1 cellular context compared by ENCODE assay signal in genomic region chr16:88855176-88855575, GRCh38.
TF ChIP-seq lines count a peak whose summit lies in the region.

No MANE protein-coding gene starts in this region.

TF ChIP-seq in endothelial cell of umbilical vein, 7 proteins besides CTCF, POLR2A, EP300 and RAD21:
- TF ChIP-seq POLR2AphosphoS5 (IDR thresholded peaks at IDR 0.05; ENCODE audit: insufficient read depth, low read depth, low read length) (no peak), JUN (IDR thresholded peaks at IDR 0.05; ENCODE audit: borderline replicate concordance, insufficient read depth, insufficient read length, low read depth) (no peak), MYC (IDR thresholded peaks at IDR 0.05; ENCODE audit: low read depth, low read length) (no peak), GATA2 (IDR thresholded peaks at IDR 0.05; ENCODE audit: insufficient read depth, insufficient read length, low read depth, low read length) (no peak), MAX (IDR thresholded peaks at IDR 0.05; ENCODE audit: insufficient read depth, insufficient read length) (no peak), FOS (IDR thresholded peaks at IDR 0.05; ENCODE audit: borderline replicate concordance, insufficient read depth, low read length) (no peak), EZH2 (IDR thresholded peaks at IDR 0.05; ENCODE audit: borderline replicate concordance, low read depth, low read length, severe bottlenecking) (no peak)
